ENCODE assay signal across 11 cellular contexts in the genomic region with DNA sequence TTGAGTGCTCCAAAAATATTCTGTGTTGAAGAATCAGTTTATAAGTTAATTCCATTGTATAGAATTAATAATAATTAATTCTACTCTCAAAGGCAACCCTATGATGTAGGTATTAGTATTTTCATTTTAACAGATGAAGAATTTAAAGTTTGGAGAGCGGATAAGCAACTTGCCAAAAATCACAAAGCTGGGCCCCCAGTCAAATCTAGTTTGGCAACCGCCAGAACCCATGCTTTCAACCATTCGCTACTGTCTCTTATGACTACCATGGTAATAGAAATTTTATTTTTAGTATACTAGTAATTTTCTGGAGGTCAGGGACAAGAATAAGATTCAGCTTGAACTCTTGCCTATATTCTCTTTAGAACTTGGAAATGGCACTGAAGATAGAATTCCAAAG.
"Had no signal": no experiment of that assay in that cellular context is flagged by ENCODE, and none has a peak within 500 bp of the region (broad histone marks: within the 10 kb centered on the region; RNA-seq: fewer than 3 reads in every experiment).

No MANE protein-coding gene starts in this region.

- H3K9me3 Mint-ChIP-seq: activated naive CD8-positive, alpha-beta T cell treated with anti-CD3 and anti-CD28 coated beads, Interleukin-2, amount 10 ng/mL, durations not matched to agents 7 days and 5 days; nephron had no signal

- H3K9me3 ChIP-seq: colonic mucosa had no signal

- H3K27me3 Mint-ChIP-seq: activated naive CD8-positive, alpha-beta T cell treated with anti-CD3 and anti-CD28 coated beads, Interleukin-2, amount 10 ng/mL, durations not matched to agents 7 days and 5 days; stimulated activated memory B cell treated with anti-CD40 and anti-IgM and Interleukin-4, amounts not matched to agents 10 μg/mL and 1 μg/mL and 100 μg/mL, for 72 hours had no signal

- H3K27ac ChIP-seq: colonic mucosa had no signal

- H3K36me3 Mint-ChIP-seq: activated naive CD8-positive, alpha-beta T cell treated with anti-CD3 and anti-CD28 coated beads, Interleukin-2, amount 10 ng/mL, durations not matched to agents 7 days and 5 days; stimulated activated memory B cell treated with anti-CD40 and anti-IgM and Interleukin-4, amounts not matched to agents 10 μg/mL and 1 μg/mL and 100 μg/mL, for 72 hours had no signal

- H3K4me3 Mint-ChIP-seq: activated naive CD8-positive, alpha-beta T cell treated with anti-CD3 and anti-CD28 coated beads, Interleukin-2, amount 10 ng/mL, durations not matched to agents 7 days and 5 days; nephron; stimulated activated memory B cell treated with anti-CD40 and anti-IgM and Interleukin-4, amounts not matched to agents 10 μg/mL and 1 μg/mL and 100 μg/mL, for 72 hours had no signal

- H3K27me3 ChIP-seq: colonic mucosa had no signal

- DNase-seq: activated CD4-positive, alpha-beta T cell treated with anti-CD3 and anti-CD28 coated beads, Interleukin-2, amount 50 U/mL, for 48 hours; activated CD4-positive, CD25-positive, alpha-beta regulatory T cell treated with anti-CD3 and anti-CD28 coated beads, Interleukin-2, amount 50 U/mL, for 72 hours; activated naive CD8-positive, alpha-beta T cell treated with anti-CD3 and anti-CD28 coated beads, Interleukin-2, amount 10 ng/mL, durations not matched to agents 7 days and 5 days; activated T-cell treated with anti-CD3 and anti-CD28 coated beads, Interleukin-2, amount 50 U/mL, for 48 hours; caudate nucleus; colonic mucosa; effector CD4-positive, alpha-beta T cell; stimulated activated CD4-positive, alpha-beta T cell treated with anti-CD3 and anti-CD28 coated beads, Interleukin-1b, Interleukin-23, amount 100 ng/mL, for 48 hours; substantia nigra had no signal

- H3K4me3 ChIP-seq: colonic mucosa had no signal

- H3K27ac Mint-ChIP-seq: activated naive CD8-positive, alpha-beta T cell treated with anti-CD3 and anti-CD28 coated beads, Interleukin-2, amount 10 ng/mL, durations not matched to agents 7 days and 5 days; nephron; stimulated activated memory B cell treated with anti-CD40 and anti-IgM and Interleukin-4, amounts not matched to agents 10 μg/mL and 1 μg/mL and 100 μg/mL, for 72 hours had no signal

- H3K4me1 Mint-ChIP-seq: activated naive CD8-positive, alpha-beta T cell treated with anti-CD3 and anti-CD28 coated beads, Interleukin-2, amount 10 ng/mL, durations not matched to agents 7 days and 5 days; nephron; stimulated activated memory B cell treated with anti-CD40 and anti-IgM and Interleukin-4, amounts not matched to agents 10 μg/mL and 1 μg/mL and 100 μg/mL, for 72 hours had no signal

- H3K36me3 ChIP-seq: colonic mucosa had no signal

- H3K4me1 ChIP-seq: colonic mucosa had no signal
